8 cellular contexts compared by ENCODE assay signal in genomic region chr3:145776782-145777408, GRCh38.
DNase-seq lines count a peak whose midpoint lies in the region; ATAC-seq and TF ChIP-seq lines count a peak whose summit lies in the region.

No MANE protein-coding gene starts in this region.

- no peak overlapping the region for H3K4me3 ChIP-seq in NT2/D1 (ENCODE audit: insufficient read length, low read depth)
- no peak overlapping the region for H3K4me3 ChIP-seq in epithelial cell of esophagus (ENCODE audit: low read length)

- no peaks in the 10 kb centered on the region for H3K27me3 ChIP-seq in NT2/D1 (ENCODE audit: insufficient read depth, insufficient read length)

- peak; percentile 5 for DNase-seq in DMS114 treated with DMSO at 0.1 percent for 48 hours (lab: John Stamatoyannopoulos, UW; ENCODE audit: unreplicated experiment)
- DNase-seq in NT2/D1 (ENCODE audit: low read depth, low spot score), result peak; percentile 74
- DNase-seq in epithelial cell of esophagus (ENCODE audit: low read depth), result peak; percentile 72
- DNase-seq in non-pigmented ciliary epithelial cell (ENCODE audit: low read depth), result peak; percentile 55
- DNase-seq in effector CD4-positive, alpha-beta T cell, result no peak

- peak; percentile 70 for TF ChIP-seq CTCF in epithelial cell of esophagus (IDR thresholded peaks at IDR 0.05; ENCODE audit: insufficient read depth, low read depth, low read length, missing control alignments)

- no peaks in the 10 kb centered on the region for H3K36me3 ChIP-seq in NT2/D1 (ENCODE audit: insufficient read depth, insufficient read length, low read length)

- H3K9me3 ChIP-seq in NT2/D1 (ENCODE audit: insufficient read depth, low read length), result no peaks in the 10 kb centered on the region

- H3K9ac ChIP-seq in NT2/D1 (ENCODE audit: insufficient read length, low read depth), result no peak overlapping the region

- no peaks in the 10 kb centered on the region for H3K4me1 ChIP-seq in NT2/D1 (ENCODE audit: insufficient read depth, insufficient read length)

- peak; percentile 84 for ATAC-seq in GM18868 (IDR thresholded peaks at IDR 0.05; ENCODE audit: unreplicated experiment)
- peak; percentile 57 for ATAC-seq in HG03469 (IDR thresholded peaks at IDR 0.05; ENCODE audit: unreplicated experiment)
- no peak for ATAC-seq in activated CD4-positive, CD25-positive, alpha-beta regulatory T cell treated with anti-CD3 and anti-CD28 coated beads, Interleukin-2, amount 50 U/mL, for 24 hours

Comparison
In these comparisons a context has a peak if more than half of its experiments do, and no peak if none do; other contexts are left out.
1. ATAC-seq: peak in GM18868 (single experiment) and HG03469 (single experiment); none in activated CD4-positive, CD25-positive, alpha-beta regulatory T cell treated with anti-CD3 and anti-CD28 coated beads, Interleukin-2, amount 50 U/mL, for 24 hours (0 of 2).